In genomic region chr13:97020194-97020593, GRCh38 we compare ENCODE assay signal across 30 cellular contexts. TPM values are rescaled to one million over a fixed set of nuclear protein-coding genes. Genes with fewer than 3 reads are reported as not detected.
"Had no signal": no experiment of that assay in that cellular context is flagged by ENCODE, and none has a peak within 500 bp of the region (broad histone marks: within the 10 kb centered on the region; RNA-seq: fewer than 3 reads in every experiment).

No MANE protein-coding gene starts in this region.

- H3K27ac ChIP-seq: adrenal gland, ascending aorta, body of pancreas, brain microvascular endothelial cell, breast epithelium, cardiac muscle cell had no signal

- H3K27me3 ChIP-seq: adrenal gland, ascending aorta, body of pancreas, brain microvascular endothelial cell, breast epithelium, cardiac muscle cell had no signal

- H3K9me3 ChIP-seq: adrenal gland, ascending aorta, body of pancreas, breast epithelium had no signal

- H3K4me1 ChIP-seq: adrenal gland, ascending aorta, body of pancreas had no signal

- ATAC-seq: activated naive CD4-positive, alpha-beta T cell treated with anti-CD3 and anti-CD28 coated beads, Interleukin-2, amount 50 U/mL, for 72 hours; activated naive CD8-positive, alpha-beta T cell treated with anti-CD3 and anti-CD28 coated beads, Interleukin-2, amount 50 U/mL, for 24 hours; activated T-cell treated with anti-CD3 and anti-CD28 coated beads, Interleukin-2, amount 50 U/mL, for 4 hours; activated T-cell treated with anti-CD3 and anti-CD28 coated beads, Interleukin-2, amount 50 U/mL, for 72 hours; activated T-helper 17 cell treated with anti-CD3 and anti-CD28 coated beads, Interleukin-2, amount 50 U/mL, for 72 hours; body of pancreas had no signal

- H3K4me3 ChIP-seq: adrenal gland, ascending aorta, body of pancreas, breast epithelium, cardiac muscle cell had no signal

- DNase-seq: activated effector memory CD4-positive, alpha-beta T cell treated with anti-CD3 and anti-CD28 coated beads, Interleukin-2, amount 50 U/mL, for 16 hours; activated effector memory CD4-positive, alpha-beta T cell treated with Interleukin-2 at 50 U/mL for 16 hours; activated gamma-delta T cell; activated gamma-delta T cell treated with Interleukin-2 at 50 U/mL for 16 hours; activated naive CD4-positive, alpha-beta T cell; activated naive CD4-positive, alpha-beta T cell treated with anti-CD3 and anti-CD28 coated beads for 36 hours; activated naive CD4-positive, alpha-beta T cell treated with anti-CD3 and anti-CD28 coated beads, Interleukin-2, amount 10 ng/mL, durations not matched to agents 7 days and 5 days; activated naive CD4-positive, alpha-beta T cell treated with anti-CD3 and anti-CD28 coated beads, Interleukin-2, amount 50 U/mL, for 16 hours; activated naive CD4-positive, alpha-beta T cell treated with Interleukin-2 at 50 U/mL for 16 hours; activated naive CD8-positive, alpha-beta T cell treated with anti-CD3 and anti-CD28 coated beads for 36 hours; activated naive CD8-positive, alpha-beta T cell treated with anti-CD3 and anti-CD28 coated beads, Interleukin-2, amount 10 ng/mL, durations not matched to agents 7 days and 5 days; activated naive CD8-positive, alpha-beta T cell treated with anti-CD3 and anti-CD28 coated beads, Interleukin-2, amount 50 U/mL, for 24 hours; activated T-cell treated with anti-CD3 and anti-CD28 coated beads, Interleukin-2, amount 50 U/mL, for 24 hours; activated T-cell treated with anti-CD3 and anti-CD28 coated beads, Interleukin-2, amount 50 U/mL, for 4 hours; activated T-cell treated with anti-CD3 and anti-CD28 coated beads, Interleukin-2, amount 50 U/mL, for 48 hours; activated T-cell treated with anti-CD3 and anti-CD28 coated beads, Interleukin-2, amount 50 U/mL, for 72 hours; adrenal gland; amniotic stem cell; amygdala; anterior cingulate cortex; aorta; body of pancreas; brain microvascular endothelial cell; central memory CD4-positive, alpha-beta T cell; cerebellar nuclear complex had no signal

- H3K36me3 ChIP-seq: adrenal gland, ascending aorta, brain microvascular endothelial cell, breast epithelium, cardiac muscle cell had no signal

RNA-seq across cellular contexts. Expression of gene OXGR1, which starts 25.9 kb away (rescaled TPM):
- polyA plus RNA-seq: aorta, cardiac muscle cell had no signal
